In the genomic region with DNA sequence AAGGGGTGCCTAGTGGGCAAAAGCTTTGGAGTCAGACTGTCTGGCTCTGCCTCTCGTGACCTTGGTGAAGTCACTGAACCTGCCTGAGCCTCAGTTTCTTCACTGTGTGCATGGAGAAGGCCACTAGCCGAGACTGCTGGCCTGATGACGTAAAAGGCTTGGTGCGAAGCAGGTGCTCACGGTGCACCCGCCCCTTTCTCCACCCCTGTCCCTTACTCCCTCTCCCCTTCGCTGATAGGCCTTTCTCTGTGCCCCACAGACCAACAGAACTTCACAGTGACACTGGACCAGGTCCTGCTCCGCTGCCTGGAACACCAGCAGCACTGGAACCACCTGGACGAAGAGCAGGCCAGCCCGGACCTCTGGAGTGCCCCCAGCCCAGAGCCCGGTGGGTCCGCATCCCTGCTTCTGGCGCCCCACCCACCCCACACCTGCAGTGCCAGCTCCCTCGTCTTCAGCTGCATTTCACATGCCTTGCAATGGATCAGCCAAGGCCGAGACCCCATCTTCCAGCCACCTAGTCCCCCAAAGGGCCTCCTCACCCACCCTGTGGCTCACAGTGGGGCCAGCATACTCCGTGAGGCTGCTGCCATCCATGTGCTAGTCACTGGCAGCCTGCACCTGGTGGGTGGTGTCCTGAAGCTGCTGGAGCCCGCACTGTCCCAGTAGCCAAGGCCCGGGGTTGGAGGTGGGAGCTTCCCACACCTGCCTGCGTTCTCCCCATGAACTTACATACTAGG, we compare ENCODE assay signal across 1 cellular context.
TF ChIP-seq lines count a peak whose summit lies in the region.

No MANE protein-coding gene starts in this region.

TF ChIP-seq in HepG2, 621 proteins besides CTCF, POLR2A, EP300 and RAD21:
- TF ChIP-seq TRIM24 (CRISPR knock-in tag; IDR thresholded peaks at IDR 0.05): no peak
- TF ChIP-seq U2AF1 (optimal IDR thresholded peaks at IDR 0.05; ENCODE audit: low read depth, low read length): no peak
- no peak for TF ChIP-seq ZNF558 (CRISPR knock-in tag; IDR thresholded peaks at IDR 0.05; ENCODE audit: borderline replicate concordance)
TF ChIP-seq in HepG2: peak in this region for 0.
